1 cellular context compared by ENCODE assay signal in genomic region chr3:197953325-197953724, GRCh38.
TF ChIP-seq lines count a peak whose summit lies in the region.

No MANE protein-coding gene starts in this region.

TF ChIP-seq in H1, 55 proteins besides CTCF, POLR2A, EP300 and RAD21:
- TF ChIP-seq ATF2 (IDR thresholded peaks at IDR 0.05; ENCODE audit: low read length) (no peak), POLR2AphosphoS5 (IDR thresholded peaks at IDR 0.05; ENCODE audit: low read depth, low read length) (peak; percentile 39; the same call in 1 of the 2 replicates)
TF ChIP-seq in H1: peak in this region for 1.
